20 cellular contexts compared by ENCODE assay signal in genomic region chr4:3762753-3763511, GRCh38. TPM values are rescaled to one million over a fixed set of nuclear protein-coding genes. Genes with fewer than 3 reads are reported as not detected.
"Had no signal": no experiment of that assay in that cellular context is flagged by ENCODE, and none has a peak within 500 bp of the region (broad histone marks: within the 10 kb centered on the region; RNA-seq: fewer than 3 reads in every experiment).

No MANE protein-coding gene starts in this region.

- H3K27ac Mint-ChIP-seq: activated CD4-positive, alpha-beta T cell treated with anti-CD3 and anti-CD28 coated beads, Interleukin-2, amount 10 ng/mL, durations not matched to agents 7 days and 5 days; activated naive CD8-positive, alpha-beta T cell treated with anti-CD3 and anti-CD28 coated beads, Interleukin-2, amount 50 U/mL, for 24 hours; activated T-helper 17 cell treated with anti-CD3 and anti-CD28 coated beads, Interleukin-2, amount 50 U/mL, for 72 hours; memory B cell; naive thymus-derived CD8-positive, alpha-beta T cell had no signal

- H3K27ac ChIP-seq: left lung, suprapubic skin, upper lobe of right lung had no signal

- H3K4me1 ChIP-seq: upper lobe of right lung had no signal

- H3K4me3 ChIP-seq: left lung, mucosa of descending colon, suprapubic skin, upper lobe of right lung had no signal

- H3K9me3 ChIP-seq: left lung, mucosa of descending colon, suprapubic skin, upper lobe of right lung had no signal

- DNase-seq: activated CD4-positive, alpha-beta T cell treated with anti-CD3 and anti-CD28 coated beads, Interleukin-2, amount 10 ng/mL, durations not matched to agents 7 days and 5 days; activated naive CD4-positive, alpha-beta T cell treated with Interleukin-2 at 50 U/mL for 16 hours; activated naive CD8-positive, alpha-beta T cell treated with anti-CD3 and anti-CD28 coated beads, Interleukin-2, amount 50 U/mL, for 24 hours; activated T-cell treated with anti-CD3 and anti-CD28 coated beads for 4 hours; aorta; hippocampal formation; left lung; mucosa of descending colon; naive thymus-derived CD8-positive, alpha-beta T cell; nucleus accumbens; retina; stimulated activated CD4-positive, alpha-beta T cell treated with anti-CD3 and anti-CD28 coated beads, Interleukin-15, amount 100 ng/mL, for 24 hours; stimulated activated CD4-positive, alpha-beta T cell treated with anti-CD3 and anti-CD28 coated beads, Interleukin-4, amount 100 ng/mL, for 1 hour; stimulated activated naive CD4-positive, alpha-beta T cell treated with Interleukin-2 at 50 U/mL for 16 hours; upper lobe of right lung had no signal

- H3K9me3 Mint-ChIP-seq: activated CD4-positive, alpha-beta T cell treated with anti-CD3 and anti-CD28 coated beads, Interleukin-2, amount 10 ng/mL, durations not matched to agents 7 days and 5 days; activated naive CD8-positive, alpha-beta T cell treated with anti-CD3 and anti-CD28 coated beads, Interleukin-2, amount 50 U/mL, for 24 hours; activated T-helper 17 cell treated with anti-CD3 and anti-CD28 coated beads, Interleukin-2, amount 50 U/mL, for 72 hours; memory B cell had no signal

- ATAC-seq: activated naive CD8-positive, alpha-beta T cell treated with anti-CD3 and anti-CD28 coated beads, Interleukin-2, amount 50 U/mL, for 24 hours; activated T-helper 17 cell treated with anti-CD3 and anti-CD28 coated beads, Interleukin-2, amount 50 U/mL, for 72 hours; esophagus mucosa; left lung; mucosa of descending colon; naive thymus-derived CD8-positive, alpha-beta T cell; upper lobe of right lung had no signal

- H3K4me1 Mint-ChIP-seq: activated T-helper 17 cell treated with anti-CD3 and anti-CD28 coated beads, Interleukin-2, amount 50 U/mL, for 72 hours had no signal

- H3K36me3 ChIP-seq: left lung, suprapubic skin, upper lobe of right lung had no signal

- H3K4me3 Mint-ChIP-seq: activated CD4-positive, alpha-beta T cell treated with anti-CD3 and anti-CD28 coated beads, Interleukin-2, amount 10 ng/mL, durations not matched to agents 7 days and 5 days; activated naive CD8-positive, alpha-beta T cell treated with anti-CD3 and anti-CD28 coated beads, Interleukin-2, amount 50 U/mL, for 24 hours; activated T-helper 17 cell treated with anti-CD3 and anti-CD28 coated beads, Interleukin-2, amount 50 U/mL, for 72 hours; memory B cell; naive thymus-derived CD8-positive, alpha-beta T cell had no signal

RNA-seq across cellular contexts. Expression of gene ADRA2C, which starts 3.3 kb away (rescaled TPM):
- total RNA-seq: activated CD4-positive, alpha-beta T cell treated with anti-CD3 and anti-CD28 coated beads, Interleukin-2, amount 10 ng/mL, durations not matched to agents 7 days and 5 days; activated T-helper 17 cell treated with anti-CD3 and anti-CD28 coated beads, Interleukin-2, amount 50 U/mL, for 72 hours; naive thymus-derived CD8-positive, alpha-beta T cell; T-helper 2 cell treated with Interferon-gamma antibody and Interleukin-4, amounts not matched to agents 100 ng/mL and 5 ng/mL, for 36 hours had no signal
- polyA plus RNA-seq: naive thymus-derived CD8-positive, alpha-beta T cell had no signal
